ENCODE assay signal across 30 cellular contexts in genomic region chr17:78640700-78641099, GRCh38.
"Had no signal": no experiment of that assay in that cellular context is flagged by ENCODE, and none has a peak within 500 bp of the region (broad histone marks: within the 10 kb centered on the region; RNA-seq: fewer than 3 reads in every experiment).

No MANE protein-coding gene starts in this region.

- H3K36me3 Mint-ChIP-seq: activated naive CD8-positive, alpha-beta T cell treated with anti-CD3 and anti-CD28 coated beads for 36 hours had no signal

- H3K27ac ChIP-seq: cardiac muscle cell, KMS-11, SJCRH30, SK-N-MC had no signal

- H3K4me2 ChIP-seq: KMS-11 had no signal

- H3K27me3 Mint-ChIP-seq: activated naive CD8-positive, alpha-beta T cell treated with anti-CD3 and anti-CD28 coated beads for 36 hours; activated T-helper 17 cell treated with anti-CD3 and anti-CD28 coated beads, Interleukin-2, amount 50 U/mL, for 72 hours had no signal

- FAIRE-seq: TTC549 had no signal

- H3K9ac ChIP-seq: KMS-11 had no signal

- H3K4me3 Mint-ChIP-seq: activated CD8-positive, alpha-beta T cell treated with anti-CD3 and anti-CD28 coated beads for 36 hours; activated naive CD8-positive, alpha-beta T cell treated with anti-CD3 and anti-CD28 coated beads for 36 hours; activated T-cell treated with anti-CD3 and anti-CD28 coated beads, Interleukin-2, amount 50 U/mL, for 72 hours; activated T-helper 17 cell treated with anti-CD3 and anti-CD28 coated beads, Interleukin-2, amount 50 U/mL, for 72 hours; central memory CD8-positive, alpha-beta T cell; T-helper 2 cell treated with Interferon-gamma antibody and Interleukin-4, amounts not matched to agents 5 μg/mL and 100 μg/mL, for 36 hours had no signal

- H3K27me3 ChIP-seq: cardiac muscle cell, SJCRH30 had no signal

- DNase-seq: activated CD4-positive, alpha-beta T cell treated with anti-CD3 and anti-CD28 coated beads for 48 hours; activated CD4-positive, alpha-beta T cell treated with anti-CD3 and anti-CD28 coated beads, Interleukin-2, amount 50 U/mL, for 4 hours; activated CD4-positive, CD25-positive, alpha-beta regulatory T cell treated with anti-CD3 and anti-CD28 coated beads, Interleukin-2, amount 50 U/mL, for 72 hours; activated CD8-positive, alpha-beta T cell treated with anti-CD3 and anti-CD28 coated beads for 36 hours; activated effector memory CD4-positive, alpha-beta T cell treated with anti-CD3 and anti-CD28 coated beads, Interleukin-2, amount 50 U/mL, for 16 hours; activated naive CD4-positive, alpha-beta T cell; activated naive CD4-positive, alpha-beta T cell treated with anti-CD3 and anti-CD28 coated beads, Interleukin-2, amount 50 U/mL, for 16 hours; activated naive CD8-positive, alpha-beta T cell treated with anti-CD3 and anti-CD28 coated beads for 36 hours; activated T-cell treated with anti-CD3 and anti-CD28 coated beads, Interleukin-2, amount 50 U/mL, for 1 hour; activated T-cell treated with anti-CD3 and anti-CD28 coated beads, Interleukin-2, amount 50 U/mL, for 72 hours; amniotic stem cell; MM.1S; MV-4-11; NCI-H1092; NCI-H1417; NCI-H1930; NCI-H2081 treated with DMSO at 0.1 percent for 48 hours; NCI-H226; NCI-H446 treated with DMSO at 0.1 percent for 48 hours; NCI-H524; SHP77; SJCRH30 had no signal

- H3K36me3 ChIP-seq: cardiac muscle cell, SJCRH30 had no signal

- H3K9me3 Mint-ChIP-seq: activated CD8-positive, alpha-beta T cell treated with anti-CD3 and anti-CD28 coated beads for 36 hours; activated naive CD8-positive, alpha-beta T cell treated with anti-CD3 and anti-CD28 coated beads for 36 hours; activated T-cell treated with anti-CD3 and anti-CD28 coated beads, Interleukin-2, amount 50 U/mL, for 72 hours; activated T-helper 17 cell treated with anti-CD3 and anti-CD28 coated beads, Interleukin-2, amount 50 U/mL, for 72 hours; central memory CD8-positive, alpha-beta T cell; T-helper 2 cell treated with Interferon-gamma antibody and Interleukin-4, amounts not matched to agents 5 μg/mL and 100 μg/mL, for 36 hours had no signal

- H3K9me3 ChIP-seq: SJCRH30 had no signal

- H3K4me1 ChIP-seq: SJCRH30 had no signal

- H3K27ac Mint-ChIP-seq: activated CD8-positive, alpha-beta T cell treated with anti-CD3 and anti-CD28 coated beads for 36 hours; activated naive CD8-positive, alpha-beta T cell treated with anti-CD3 and anti-CD28 coated beads for 36 hours; activated T-cell treated with anti-CD3 and anti-CD28 coated beads, Interleukin-2, amount 50 U/mL, for 72 hours; activated T-helper 17 cell treated with anti-CD3 and anti-CD28 coated beads, Interleukin-2, amount 50 U/mL, for 72 hours had no signal

- H3K4me3 ChIP-seq: cardiac muscle cell, SJCRH30, SK-N-MC had no signal

- ATAC-seq: activated CD8-positive, alpha-beta T cell treated with anti-CD3 and anti-CD28 coated beads for 36 hours; activated T-cell treated with anti-CD3 and anti-CD28 coated beads, Interleukin-2, amount 50 U/mL, for 72 hours; activated T-helper 17 cell treated with anti-CD3 and anti-CD28 coated beads, Interleukin-2, amount 50 U/mL, for 72 hours; Panc1 had no signal
